ENCODE assay signal across 9 cellular contexts in the genomic region with DNA sequence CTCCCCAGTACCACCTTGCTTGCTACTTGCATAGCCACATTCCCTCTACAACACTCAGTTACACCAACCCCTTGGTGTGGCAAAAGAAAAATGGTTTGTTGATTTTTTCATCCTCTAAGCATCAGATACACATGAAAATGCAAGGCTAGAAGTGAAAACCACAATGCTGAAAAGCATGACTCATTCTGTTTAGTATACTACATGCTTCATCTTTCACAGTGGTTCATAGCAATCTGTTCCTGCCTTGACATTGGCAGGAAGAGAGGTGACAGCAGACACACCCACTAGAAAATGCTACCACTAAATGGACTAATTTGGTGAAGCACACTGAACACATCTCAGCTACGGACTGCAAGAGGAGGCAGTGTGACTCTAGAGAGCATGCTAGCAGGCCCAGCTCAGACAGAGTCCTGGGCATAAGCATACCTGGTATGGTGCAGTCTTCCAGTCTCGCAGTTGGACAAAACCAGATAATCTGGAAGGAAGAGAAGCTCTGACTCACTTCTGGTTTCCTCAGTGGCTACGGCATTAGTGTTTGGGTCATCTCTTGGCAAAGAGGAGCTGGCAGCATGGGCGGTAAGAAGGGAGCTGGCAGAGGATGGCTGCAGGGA. TPM values are rescaled to one million over a fixed set of nuclear protein-coding genes. Genes with fewer than 3 reads are reported as not detected.
DNase-seq lines count a peak whose midpoint lies in the region; ATAC-seq, FAIRE-seq and TF ChIP-seq lines count a peak whose summit lies in the region.
"Had no signal": no experiment of that assay in that cellular context is flagged by ENCODE, and none has a peak within 500 bp of the region (broad histone marks: within the 10 kb centered on the region; RNA-seq: fewer than 3 reads in every experiment).

No MANE protein-coding gene starts in this region.

- H4K20me1 ChIP-seq in GM12878 (ENCODE audit: control insufficient read depth, insufficient read depth) = no peaks in the 10 kb centered on the region

- no peak for TF ChIP-seq POLR2A in GM12878 (IDR thresholded peaks at IDR 0.05; ENCODE audit: low read depth, low read length)

- no peak overlapping the region for H3K4me3 Mint-ChIP-seq in osteocyte (ENCODE audit: unreplicated experiment)

- no peaks in the 10 kb centered on the region for H3K9me3 ChIP-seq in GM12878 (replicated peaks; ENCODE audit: control insufficient read depth, insufficient read depth, low read length)

- peaks cover 5% of the 10 kb centered on the region for H3K9me3 Mint-ChIP-seq in osteocyte (ENCODE audit: unreplicated experiment)

- H3K27ac ChIP-seq in GM12878 (ENCODE audit: control insufficient read depth, insufficient read depth) = no peak overlapping the region

- H3K9ac ChIP-seq in GM12878 (ENCODE audit: control insufficient read depth, insufficient read depth, low read length) = no peak overlapping the region

- peak; percentile 47 for DNase-seq in GM10266 (ENCODE audit: extremely low spot score)
- DNase-seq in GM12878 (ENCODE audit: low read depth, low spot score) = peak; percentile 68
- no peak for DNase-seq in osteocyte (ENCODE audit: extremely low spot score, unreplicated experiment)
- no peak for DNase-seq in NCI-H1092 treated with DMSO at 0.1 percent for 48 hours (lab: John Stamatoyannopoulos, UW)
- no peak for DNase-seq in NCI-H1048 (lab: John Stamatoyannopoulos, UW)
- DNase-seq in OCI-M1 (lab: John Stamatoyannopoulos, UW) = no peak

- in situ Hi-C loops in GM12878 (cut with MboI) = no loop called here

- WGBS in GM12878 (ENCODE audit: insufficient coverage, insufficient replicate concordance, low lambda C conversion rate, missing lambda C conversion rate) = 5% methylated on average over 4 of the region's 4 CpGs

- BruUV-seq in GM12878 (replicated peaks; lab: Mats Ljungman, UMichigan) = no TSS peak

- peaks cover 1% of the 10 kb centered on the region for H3K4me1 Mint-ChIP-seq in osteocyte (ENCODE audit: unreplicated experiment)

- no peaks in the 10 kb centered on the region for H3K27me3 ChIP-seq in GM12878 (replicated peaks in 1 of 2; ENCODE audit: control insufficient read depth in 2 of 2, insufficient read depth in 2 of 2, low read length in 1 of 2)

- CTCF ChIA-PET in GM12878 (lab: Yijun Ruan, JAX) = interaction anchor here (0.8 to 2.0 kb wide), 4 partner anchors 13 to 39 kb away, joined by 4 to 6 read pairs (median 4); a partner anchor contains a TSS

- H3K4me2 ChIP-seq in GM12878 (ENCODE audit: control insufficient read depth, insufficient read depth) = peak overlapping the region; percentile 15; the same call in 1 of the 2 replicates

- H3K4me3 ChIP-seq in GM12878 = no peak overlapping the region

- TF ChIP-seq CTCF in GM10266 (IDR thresholded peaks at IDR 0.05; ENCODE audit: control insufficient read depth, insufficient read depth, low read depth, missing control alignments) (no peak), GM12878 (IDR thresholded peaks at IDR 0.05 in 2 of 3, conservative IDR thresholded peaks at IDR 0.05 in 1 of 3; ENCODE audit: control insufficient read depth in 2 of 3, extremely low read depth in 1 of 3, insufficient read depth in 1 of 3, low read depth in 3 of 3, low read length in 3 of 3) (no peak), osteocyte (IDR thresholded peaks at IDR 0.05) (no peak)

- intact Hi-C loops in GM12878 (cut with micrococcal nuclease; ENCODE audit: unreplicated experiment) = no loop called here

- TF ChIP-seq RAD21 in GM12878 (IDR thresholded peaks at IDR 0.05; ENCODE audit: insufficient read depth, low read depth, low read length) = no peak

- no peaks in the 10 kb centered on the region for H3K27me3 Mint-ChIP-seq in osteocyte (ENCODE audit: unreplicated experiment)

- FAIRE-seq in GM12878 (lab: Jason Lieb, UNC) = peak; percentile 85

- POLR2A ChIA-PET in GM12878 (lab: Charles Lee) = no interaction called here

- H3K36me3 ChIP-seq in GM12878 (ENCODE audit: control insufficient read depth in 2 of 2, insufficient read depth in 2 of 2, low read length in 1 of 2) = no peaks in the 10 kb centered on the region

- H2AFZ ChIP-seq in GM12878 (ENCODE audit: control insufficient read depth, low read depth, low read length) = no peak overlapping the region

- peaks cover 22% of the 10 kb centered on the region for H3K4me1 ChIP-seq in GM12878 (ENCODE audit: control insufficient read depth, insufficient read depth, low read length)

- H3K36me3 Mint-ChIP-seq in osteocyte (ENCODE audit: unreplicated experiment) = no peaks in the 10 kb centered on the region

- TF ChIP-seq EP300 in GM12878 (IDR thresholded peaks at IDR 0.05; ENCODE audit: borderline replicate concordance in 1 of 2, control insufficient read depth in 1 of 2, low read depth in 2 of 2, low read length in 2 of 2) = no peak; a peak in 1 of 4 replicates

- no peak overlapping the region for H3K27ac Mint-ChIP-seq in osteocyte (ENCODE audit: unreplicated experiment)

- no peaks in the 10 kb centered on the region for H3K79me2 ChIP-seq in GM12878 (ENCODE audit: control insufficient read depth, insufficient read depth, low read length)

- RAD21 ChIA-PET in GM12878 (lab: Charles Lee; ENCODE audit: unreplicated experiment) = interaction anchor here (0.6 kb wide), 1 partner anchor 206 kb away, joined by 3 read pairs; no protein-coding TSS in a partner anchor

- SMC1A ChIA-PET in GM12878 (lab: Charles Lee; ENCODE audit: uncharacterized antibody, unreplicated experiment) = interaction anchor here (0.7 to 1.6 kb wide), 4 partner anchors 13 to 84 kb away, joined by 3 to 4 read pairs (median 4); no protein-coding TSS in a partner anchor

- ATAC-seq in GM21367 (IDR thresholded peaks at IDR 0.05; ENCODE audit: unreplicated experiment) (peak; percentile 89), HG03520 (IDR thresholded peaks at IDR 0.05; ENCODE audit: unreplicated experiment) (peak; percentile 87), GM12878 (peak; percentile 95)

TF ChIP-seq in GM12878, 131 proteins besides CTCF, POLR2A, EP300 and RAD21 (continues in another document):
- 0 out of 2 replicates have a peak, but pooled peaks have one; percentile 44 for TF ChIP-seq CBFB (IDR thresholded peaks at IDR 0.05; ENCODE audit: low read depth)
- no peak for TF ChIP-seq EED (IDR thresholded peaks at IDR 0.05; ENCODE audit: low read depth)

RNA-seq across cellular contexts. Expression of a gene that starts 38.0 kb away (rescaled TPM):
- 3.5 and 3.7 TPM in 2 replicates for total RNA-seq in GM12878 (2013; cell fraction: nucleolus; rRNA removed)
- 0.85 and 1.3 TPM in 2 replicates for total RNA-seq in GM12878 (2014; rRNA removed)
- total RNA-seq in GM12878 (2014; rRNA removed; fragmentation: Illumina TruSeq; extraction: Trizol) = 0.88 and 0.89 TPM in 2 replicates
- total RNA-seq in GM12878 (2021) = 0.96 and 2.0 TPM in 2 replicates
- polyA plus RNA-seq in GM12878 (2011; ENCODE audit: low read depth) = 0.87 TPM
- 0.14 and 0.23 TPM in 2 replicates for polyA plus RNA-seq in GM12878 (2011; rRNA removed)
- 0.07 and 0.10 TPM in 2 replicates for polyA plus RNA-seq in GM12878 (2011; cell fraction: cytosol; rRNA removed)
- 0.48 and 0.64 TPM in 2 replicates for polyA plus RNA-seq in GM12878 (2011; cell fraction: nucleus; rRNA removed)
- polyA plus RNA-seq in GM12878 (2012) = 0.87 and 1.5 TPM in 2 replicates
- polyA plus RNA-seq in GM12878 (2014; fragmentation: Illumina TruSeq; extraction: Trizol) = 0.93 and 1.0 TPM in 2 replicates
- polyA plus RNA-seq in GM12878 (2014; fragmentation: Nextera tagmentation; extraction: Ambion mirVana) = under 1 TPM; 0.29 to 0.69 TPM
- polyA plus RNA-seq in GM12878 (2014; rRNA removed) = 0.66 and 1.4 TPM in 2 replicates
- under 1 TPM; 0.10 to 0.86 TPM for polyA plus RNA-seq in GM12878 (2016; fragmentation: Nextera tagmentation; extraction: Ambion mirVana)
- polyA minus RNA-seq in GM12878 (2011; rRNA and poly(A)+ RNA removed) = 0.15 and 0.46 TPM in 2 replicates
- not detected in 2 replicates for polyA minus RNA-seq in GM12878 (2011; cell fraction: cytosol; rRNA and poly(A)+ RNA removed)
- polyA minus RNA-seq in GM12878 (2011; cell fraction: nucleus; rRNA and poly(A)+ RNA removed) = 0.10 and 0.12 TPM in 2 replicates
- total RNA-seq in osteocyte = 0.78 and 1.1 TPM in 2 replicates

RNA-seq across cellular contexts. Expression of a gene that starts 49.8 kb away (rescaled TPM):
- total RNA-seq in GM12878 (2013; cell fraction: nucleolus; rRNA removed) = 116 and 131 TPM in 2 replicates
- 70.1 and 78.1 TPM in 2 replicates for total RNA-seq in GM12878 (2014; rRNA removed)
- total RNA-seq in GM12878 (2014; rRNA removed; fragmentation: Illumina TruSeq; extraction: Trizol) = 112 and 121 TPM in 2 replicates
- 111 TPM in 2 replicates for total RNA-seq in GM12878 (2021)
- 61.9 TPM for polyA plus RNA-seq in GM12878 (2011; ENCODE audit: low read depth)
- polyA plus RNA-seq in GM12878 (2011; rRNA removed) = 102 and 112 TPM in 2 replicates
- polyA plus RNA-seq in GM12878 (2011; cell fraction: cytosol; rRNA removed) = 59.9 and 65.0 TPM in 2 replicates
- 122 and 138 TPM in 2 replicates for polyA plus RNA-seq in GM12878 (2011; cell fraction: nucleus; rRNA removed)
- polyA plus RNA-seq in GM12878 (2012) = 64.3 and 69.0 TPM in 2 replicates
- polyA plus RNA-seq in GM12878 (2014; fragmentation: Illumina TruSeq; extraction: Trizol) = 142 and 145 TPM in 2 replicates
- polyA plus RNA-seq in GM12878 (2014; fragmentation: Nextera tagmentation; extraction: Ambion mirVana) = 100 to 1,000 TPM; 106 to 159 TPM
- polyA plus RNA-seq in GM12878 (2014; rRNA removed) = 89.5 and 93.2 TPM in 2 replicates
- 100 to 1,000 TPM; 135 to 136 TPM for polyA plus RNA-seq in GM12878 (2016; fragmentation: Nextera tagmentation; extraction: Ambion mirVana)
- 72.8 and 92.0 TPM in 2 replicates for polyA minus RNA-seq in GM12878 (2011; rRNA and poly(A)+ RNA removed)
- 16.8 and 40.1 TPM in 2 replicates for polyA minus RNA-seq in GM12878 (2011; cell fraction: cytosol; rRNA and poly(A)+ RNA removed)
- 51.6 and 71.2 TPM in 2 replicates for polyA minus RNA-seq in GM12878 (2011; cell fraction: nucleus; rRNA and poly(A)+ RNA removed)
- total RNA-seq in osteocyte = 37.5 and 39.9 TPM in 2 replicates

RNA-seq across cellular contexts. Expression of a gene that starts 59.5 kb away (rescaled TPM):
- not detected in 2 replicates for total RNA-seq in GM12878 (2013; cell fraction: nucleolus; rRNA removed)
- total RNA-seq in GM12878 (2014; rRNA removed) (not detected in 2 replicates), GM12878 (2014; rRNA removed; fragmentation: Illumina TruSeq; extraction: Trizol) (not detected in 2 replicates), GM12878 (2021) (not detected in 2 replicates), osteocyte (not detected in 2 replicates)
- polyA plus RNA-seq in GM12878 (2011; ENCODE audit: low read depth) = not detected
- polyA plus RNA-seq in GM12878 (2011; rRNA removed) (0.35 and 0.73 TPM in 2 replicates), GM12878 (2014; fragmentation: Illumina TruSeq; extraction: Trizol) (not detected in 2 replicates), GM12878 (2014; fragmentation: Nextera tagmentation; extraction: Ambion mirVana) (not detected), GM12878 (2014; rRNA removed) (not detected in 2 replicates), GM12878 (2016; fragmentation: Nextera tagmentation; extraction: Ambion mirVana) (not detected)
- 1.3 and 2.1 TPM in 2 replicates for polyA plus RNA-seq in GM12878 (2011; cell fraction: cytosol; rRNA removed)
- polyA plus RNA-seq in GM12878 (2011; cell fraction: nucleus; rRNA removed) = 0.79 and 0.95 TPM in 2 replicates
- not detected in 2 replicates for polyA plus RNA-seq in GM12878 (2012)
- 0.59 and 0.82 TPM in 2 replicates for polyA minus RNA-seq in GM12878 (2011; rRNA and poly(A)+ RNA removed)
- not detected in 2 replicates for polyA minus RNA-seq in GM12878 (2011; cell fraction: cytosol; rRNA and poly(A)+ RNA removed)
- polyA minus RNA-seq in GM12878 (2011; cell fraction: nucleus; rRNA and poly(A)+ RNA removed) = not detected in 2 replicates
- total RNA-seq: temporal lobe had no signal

Comparison
In these comparisons a context has a peak if more than half of its experiments do, and no peak if none do; other contexts are left out.
1. DNase-seq: peak in GM10266 (single experiment) and GM12878 (single experiment); none in osteocyte (single experiment), NCI-H1092 treated with DMSO at 0.1 percent for 48 hours (single experiment), NCI-H1048 (single experiment) and OCI-M1 (single experiment).
2. Peak in every context shown above with its lines, with median percentiles within 50 percentile points of each other: ATAC-seq.